ENCODE assay signal across 1 cellular context in the genomic region with DNA sequence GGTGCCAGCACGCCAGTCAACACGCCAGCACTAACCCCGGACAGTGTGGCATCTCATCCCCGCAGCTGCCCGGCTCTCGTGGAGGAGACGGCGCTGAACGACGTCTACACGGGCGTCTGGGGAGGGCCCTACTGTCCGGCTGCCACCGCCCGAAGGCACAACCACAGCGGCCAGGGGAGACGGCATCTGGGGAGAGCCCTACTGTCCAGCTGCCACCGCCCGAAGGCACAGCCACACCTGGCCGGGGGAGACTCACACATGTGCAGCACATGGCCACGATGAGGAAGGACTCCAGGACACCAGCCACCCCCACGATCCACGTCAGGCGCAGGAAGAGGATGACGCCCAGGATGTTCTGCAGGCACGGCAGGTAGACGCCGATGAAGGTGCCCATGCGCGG.
TF ChIP-seq lines count a peak whose summit lies in the region.

No MANE protein-coding gene starts in this region.

TF ChIP-seq in SK-N-SH treated with all-trans-retinoic acid at 6 μM for 48 hours, 23 proteins besides CTCF, POLR2A, EP300 and RAD21 (continued from another document):
- TF ChIP-seq CREB5 (CRISPR knock-in tag; IDR thresholded peaks at IDR 0.05; ENCODE audit: low read depth) (no peak), TCF4 (CRISPR knock-in tag; IDR thresholded peaks at IDR 0.05; ENCODE audit: borderline replicate concordance) (no peak), RARB (CRISPR knock-in tag; IDR thresholded peaks at IDR 0.05) (no peak), ESRRG (CRISPR knock-in tag; IDR thresholded peaks at IDR 0.05) (no peak), CSDC2 (CRISPR knock-in tag; IDR thresholded peaks at IDR 0.05) (no peak), GLIS3 (CRISPR knock-in tag; IDR thresholded peaks at IDR 0.05) (no peak), ZNF8 (CRISPR knock-in tag; IDR thresholded peaks at IDR 0.05) (no peak), ISL1 (CRISPR knock-in tag; IDR thresholded peaks at IDR 0.05) (no peak), PPARA (CRISPR knock-in tag; IDR thresholded peaks at IDR 0.05; ENCODE audit: borderline replicate concordance) (no peak), ZNF565 (CRISPR knock-in tag; conservative IDR thresholded peaks at IDR 0.05; ENCODE audit: low read depth) (no peak), ZFP3 (CRISPR knock-in tag; IDR thresholded peaks at IDR 0.05) (no peak), SNAI2 (CRISPR knock-in tag; IDR thresholded peaks at IDR 0.05) (no peak)
TF ChIP-seq in SK-N-SH treated with all-trans-retinoic acid at 6 μM for 48 hours: peak in this region for 0.
